1 cellular context compared by ENCODE assay signal in the genomic region with DNA sequence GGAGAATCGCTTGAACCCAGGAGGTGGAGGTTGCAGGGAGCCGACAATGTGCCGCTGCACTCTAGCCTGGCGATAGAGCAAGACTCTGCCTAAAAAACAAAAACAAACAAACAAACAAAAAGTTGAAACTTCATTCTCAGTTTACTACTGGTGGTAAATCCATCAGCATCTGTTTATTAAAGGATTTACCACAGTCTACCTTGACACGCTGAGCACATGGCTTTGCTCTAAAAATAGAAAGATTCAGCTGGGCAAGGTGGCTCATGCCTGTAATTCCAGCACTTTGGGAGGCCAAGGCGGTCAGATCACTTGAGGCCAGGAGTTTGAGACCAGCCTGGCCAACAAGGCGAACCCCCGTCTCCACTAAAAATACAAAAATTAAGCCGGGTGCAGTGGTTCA.
TF ChIP-seq lines count a peak whose summit lies in the region.

No MANE protein-coding gene starts in this region.

TF ChIP-seq in IMR-90, 13 proteins besides CTCF, POLR2A, EP300 and RAD21:
- TF ChIP-seq MAZ (IDR thresholded peaks at IDR 0.05; ENCODE audit: borderline replicate concordance, low read depth, low read length) = no peak
- no peak for TF ChIP-seq NFE2L2 (IDR thresholded peaks at IDR 0.05; ENCODE audit: low read depth, low read length)
- no peak for TF ChIP-seq MXI1 (IDR thresholded peaks at IDR 0.05; ENCODE audit: borderline replicate concordance, low read depth, low read length)
- TF ChIP-seq FOS (IDR thresholded peaks at IDR 0.05; ENCODE audit: low read depth, low read length) = no peak
- TF ChIP-seq, protein P1, sequence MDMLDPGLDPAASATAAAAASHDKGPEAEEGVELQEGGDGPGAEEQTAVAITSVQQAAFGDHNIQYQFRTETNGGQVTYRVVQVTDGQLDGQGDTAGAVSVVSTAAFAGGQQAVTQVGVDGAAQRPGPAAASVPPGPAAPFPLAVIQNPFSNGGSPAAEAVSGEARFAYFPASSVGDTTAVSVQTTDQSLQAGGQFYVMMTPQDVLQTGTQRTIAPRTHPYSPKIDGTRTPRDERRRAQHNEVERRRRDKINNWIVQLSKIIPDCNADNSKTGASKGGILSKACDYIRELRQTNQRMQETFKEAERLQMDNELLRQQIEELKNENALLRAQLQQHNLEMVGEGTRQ (IDR thresholded peaks at IDR 0.05; ENCODE audit: low read depth, low read length) = no peak
- TF ChIP-seq BHLHE40 (IDR thresholded peaks at IDR 0.05; ENCODE audit: low read depth, low read length) = no peak
- TF ChIP-seq SMC3 (IDR thresholded peaks at IDR 0.05; ENCODE audit: low read depth, low read length) = no peak
- no peak for TF ChIP-seq RFX5 (IDR thresholded peaks at IDR 0.05; ENCODE audit: low read depth, low read length)
- TF ChIP-seq MAFK (IDR thresholded peaks at IDR 0.05; ENCODE audit: low read depth, low read length) = no peak
